1 cellular context compared by ENCODE assay signal in the genomic region with DNA sequence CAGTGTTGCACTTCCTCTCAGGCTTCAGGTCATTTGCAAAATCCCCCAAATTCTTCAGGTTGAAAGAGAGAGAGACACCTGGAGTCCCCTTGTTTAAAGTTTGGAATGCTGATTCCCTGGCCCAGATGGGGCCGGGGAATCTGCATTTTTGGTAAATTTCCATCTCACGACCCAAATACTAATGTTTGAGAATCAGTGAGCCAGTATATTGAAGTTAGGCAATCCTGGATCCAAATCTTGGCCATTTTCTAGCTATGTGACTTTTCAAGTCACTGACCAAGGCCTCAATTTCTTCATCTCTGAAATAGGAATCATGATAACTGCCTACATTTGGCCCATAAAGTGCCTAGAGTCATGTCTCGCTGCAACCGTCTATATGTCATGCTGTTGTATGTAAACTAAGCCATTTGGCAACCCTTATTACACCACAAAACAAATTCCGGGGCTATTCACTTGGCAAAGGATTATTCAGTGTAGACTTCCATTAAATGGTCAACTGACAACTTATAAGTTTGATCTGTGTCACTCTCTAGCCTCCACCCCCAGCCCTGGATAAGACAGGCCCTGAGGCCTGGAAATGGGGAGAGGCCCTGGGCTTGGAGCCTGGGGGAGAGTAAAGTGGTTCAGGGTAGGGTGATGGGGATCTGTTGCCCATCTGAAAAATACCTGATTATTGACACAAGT.
TF ChIP-seq lines count a peak whose summit lies in the region.

No MANE protein-coding gene starts in this region.

TF ChIP-seq in GM12878, 131 proteins besides CTCF, POLR2A, EP300 and RAD21 (continued from another document):
- TF ChIP-seq YY1 (IDR thresholded peaks at IDR 0.05; ENCODE audit: low read depth, low read length) (peak; percentile 64), RBBP5 (conservative IDR thresholded peaks at IDR 0.05) (no peak), NR2C1 (IDR thresholded peaks at IDR 0.05) (no peak), ESRRA (IDR thresholded peaks at IDR 0.05; ENCODE audit: low read length) (no peak), POU2F2 (IDR thresholded peaks at IDR 0.05; ENCODE audit: borderline replicate concordance, low read depth, low read length) (peak; percentile 74; the same call in 1 of the 3 replicates), HCFC1 (IDR thresholded peaks at IDR 0.05; ENCODE audit: low read length) (no peak), REST (IDR thresholded peaks at IDR 0.05; ENCODE audit: low read depth, low read length) (no peak), FOXK2 (IDR thresholded peaks at IDR 0.05) (no peak), NRF1 (conservative IDR thresholded peaks at IDR 0.05; ENCODE audit: low read depth, low read length) (no peak), MEF2A (IDR thresholded peaks at IDR 0.05; ENCODE audit: insufficient read depth, low read depth, low read length) (no peak), SMARCA5 (IDR thresholded peaks at IDR 0.05) (peak; percentile 69; the same call in 1 of the 2 replicates)
- TF ChIP-seq, protein P1, sequence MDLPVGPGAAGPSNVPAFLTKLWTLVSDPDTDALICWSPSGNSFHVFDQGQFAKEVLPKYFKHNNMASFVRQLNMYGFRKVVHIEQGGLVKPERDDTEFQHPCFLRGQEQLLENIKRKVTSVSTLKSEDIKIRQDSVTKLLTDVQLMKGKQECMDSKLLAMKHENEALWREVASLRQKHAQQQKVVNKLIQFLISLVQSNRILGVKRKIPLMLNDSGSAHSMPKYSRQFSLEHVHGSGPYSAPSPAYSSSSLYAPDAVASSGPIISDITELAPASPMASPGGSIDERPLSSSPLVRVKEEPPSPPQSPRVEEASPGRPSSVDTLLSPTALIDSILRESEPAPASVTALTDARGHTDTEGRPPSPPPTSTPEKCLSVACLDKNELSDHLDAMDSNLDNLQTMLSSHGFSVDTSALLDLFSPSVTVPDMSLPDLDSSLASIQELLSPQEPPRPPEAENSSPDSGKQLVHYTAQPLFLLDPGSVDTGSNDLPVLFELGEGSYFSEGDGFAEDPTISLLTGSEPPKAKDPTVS (IDR thresholded peaks at IDR 0.05; ENCODE audit: low read depth, low read length), result 0 out of 2 replicates have a peak, but pooled peaks have one; percentile 41
- TF ChIP-seq, protein P2, sequence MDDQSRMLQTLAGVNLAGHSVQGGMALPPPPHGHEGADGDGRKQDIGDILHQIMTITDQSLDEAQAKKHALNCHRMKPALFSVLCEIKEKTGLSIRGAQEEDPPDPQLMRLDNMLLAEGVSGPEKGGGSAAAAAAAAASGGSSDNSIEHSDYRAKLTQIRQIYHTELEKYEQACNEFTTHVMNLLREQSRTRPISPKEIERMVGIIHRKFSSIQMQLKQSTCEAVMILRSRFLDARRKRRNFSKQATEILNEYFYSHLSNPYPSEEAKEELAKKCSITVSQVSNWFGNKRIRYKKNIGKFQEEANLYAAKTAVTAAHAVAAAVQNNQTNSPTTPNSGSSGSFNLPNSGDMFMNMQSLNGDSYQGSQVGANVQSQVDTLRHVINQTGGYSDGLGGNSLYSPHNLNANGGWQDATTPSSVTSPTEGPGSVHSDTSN (IDR thresholded peaks at IDR 0.05; ENCODE audit: insufficient replicate concordance, low read depth, low read length), result no peak
- TF ChIP-seq, protein P3, sequence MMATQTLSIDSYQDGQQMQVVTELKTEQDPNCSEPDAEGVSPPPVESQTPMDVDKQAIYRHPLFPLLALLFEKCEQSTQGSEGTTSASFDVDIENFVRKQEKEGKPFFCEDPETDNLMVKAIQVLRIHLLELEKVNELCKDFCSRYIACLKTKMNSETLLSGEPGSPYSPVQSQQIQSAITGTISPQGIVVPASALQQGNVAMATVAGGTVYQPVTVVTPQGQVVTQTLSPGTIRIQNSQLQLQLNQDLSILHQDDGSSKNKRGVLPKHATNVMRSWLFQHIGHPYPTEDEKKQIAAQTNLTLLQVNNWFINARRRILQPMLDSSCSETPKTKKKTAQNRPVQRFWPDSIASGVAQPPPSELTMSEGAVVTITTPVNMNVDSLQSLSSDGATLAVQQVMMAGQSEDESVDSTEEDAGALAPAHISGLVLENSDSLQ (IDR thresholded peaks at IDR 0.05), result peak; percentile 27; the same call in 1 of the 2 replicates
- TF ChIP-seq, protein P4, sequence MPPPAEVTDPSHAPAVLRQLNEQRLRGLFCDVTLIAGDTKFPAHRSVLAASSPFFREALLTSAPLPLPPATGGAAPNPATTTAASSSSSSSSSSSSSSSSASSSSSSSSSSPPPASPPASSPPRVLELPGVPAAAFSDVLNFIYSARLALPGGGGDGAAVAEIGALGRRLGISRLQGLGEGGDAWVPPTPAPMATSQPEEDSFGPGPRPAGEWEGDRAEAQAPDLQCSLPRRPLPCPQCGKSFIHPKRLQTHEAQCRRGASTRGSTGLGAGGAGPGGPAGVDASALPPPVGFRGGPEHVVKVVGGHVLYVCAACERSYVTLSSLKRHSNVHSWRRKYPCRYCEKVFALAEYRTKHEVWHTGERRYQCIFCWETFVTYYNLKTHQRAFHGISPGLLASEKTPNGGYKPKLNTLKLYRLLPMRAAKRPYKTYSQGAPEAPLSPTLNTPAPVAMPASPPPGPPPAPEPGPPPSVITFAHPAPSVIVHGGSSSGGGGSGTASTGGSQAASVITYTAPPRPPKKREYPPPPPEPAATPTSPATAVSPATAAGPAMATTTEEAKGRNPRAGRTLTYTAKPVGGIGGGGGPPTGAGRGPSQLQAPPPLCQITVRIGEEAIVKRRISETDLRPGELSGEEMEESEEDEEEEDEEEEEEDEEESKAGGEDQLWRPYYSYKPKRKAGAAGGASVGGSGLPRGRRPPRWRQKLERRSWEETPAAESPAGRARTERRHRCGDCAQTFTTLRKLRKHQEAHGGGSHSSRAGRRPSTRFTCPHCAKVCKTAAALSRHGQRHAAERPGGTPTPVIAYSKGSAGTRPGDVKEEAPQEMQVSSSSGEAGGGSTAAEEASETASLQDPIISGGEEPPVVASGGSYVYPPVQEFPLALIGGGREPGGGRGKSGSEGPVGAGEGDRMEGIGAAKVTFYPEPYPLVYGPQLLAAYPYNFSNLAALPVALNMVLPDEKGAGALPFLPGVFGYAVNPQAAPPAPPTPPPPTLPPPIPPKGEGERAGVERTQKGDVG (CRISPR knock-in tag; IDR thresholded peaks at IDR 0.05), result no peak
